20 cellular contexts compared by ENCODE assay signal in the genomic region with DNA sequence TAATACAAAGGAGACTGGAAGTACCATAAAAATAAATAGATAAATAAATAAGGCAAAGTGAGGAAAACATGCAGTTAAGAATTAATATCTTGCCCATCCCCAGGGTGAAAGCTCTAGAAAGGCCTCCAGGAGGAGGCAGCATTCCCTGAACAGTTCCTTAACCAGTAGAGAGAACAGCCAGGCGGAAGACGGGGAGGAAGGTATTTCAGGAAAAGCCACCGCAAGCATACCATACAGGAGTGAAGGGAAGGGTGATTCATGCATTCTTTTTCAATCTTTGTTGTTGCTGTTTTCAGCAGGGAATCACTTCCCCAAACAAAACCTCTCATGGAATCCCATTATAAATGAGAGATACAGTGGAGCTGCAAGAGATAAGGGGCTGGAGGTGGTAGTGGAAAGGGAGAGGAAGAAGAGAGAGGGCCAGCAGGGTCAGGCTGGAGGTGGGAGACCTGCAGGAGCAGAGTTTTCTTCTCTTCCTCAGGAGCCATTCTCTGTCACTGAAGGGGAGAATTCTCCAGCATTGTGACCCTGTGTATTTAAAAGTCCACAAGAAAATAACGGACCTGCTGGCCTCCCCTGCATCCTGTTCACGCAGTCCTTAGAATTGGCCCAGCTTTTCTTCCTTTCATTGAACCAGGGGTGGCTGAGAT.
DNase-seq lines count a peak whose midpoint lies in the region; ATAC-seq and TF ChIP-seq lines count a peak whose summit lies in the region.
"Had no signal": no experiment of that assay in that cellular context is flagged by ENCODE, and none has a peak within 500 bp of the region (broad histone marks: within the 10 kb centered on the region; RNA-seq: fewer than 3 reads in every experiment).

No MANE protein-coding gene starts in this region.

- no peak overlapping the region for H4K8ac ChIP-seq in mesenchymal stem cell (ENCODE audit: low read length)

- H3K27me3 ChIP-seq in mesenchymal stem cell (ENCODE audit: control insufficient read depth in 1 of 2, insufficient read depth in 1 of 2, low read length in 2 of 2): no peaks in the 10 kb centered on the region
- H3K27me3 ChIP-seq: breast epithelium, Peyer's patch, tibial artery had no signal

- no peak overlapping the region for H2BK5ac ChIP-seq in mesenchymal stem cell (ENCODE audit: low read depth, low read length, poor library complexity, severe bottlenecking)

- H2BK15ac ChIP-seq in mesenchymal stem cell (ENCODE audit: low read depth, poor library complexity, severe bottlenecking): no peak overlapping the region

- 59% methylated on average over 3 of the region's 5 CpGs for WGBS in mesenchymal stem cell

- H3K4ac ChIP-seq in mesenchymal stem cell (ENCODE audit: low read depth in 1 of 2, low read length in 2 of 2): no peak overlapping the region

- H3K18ac ChIP-seq in mesenchymal stem cell (ENCODE audit: low read depth in 1 of 2, low read length in 2 of 2): no peak overlapping the region

- no peak overlapping the region for H4K91ac ChIP-seq in mesenchymal stem cell (ENCODE audit: low read length)

- no peaks in the 10 kb centered on the region for H3K79me1 ChIP-seq in mesenchymal stem cell (replicated peaks; ENCODE audit: low read length, poor library complexity, severe bottlenecking)

- ATAC-seq in GM21529 (IDR thresholded peaks at IDR 0.05; ENCODE audit: unreplicated experiment): no peak
- ATAC-seq: CD8-positive, alpha-beta T cell; effector memory CD8-positive, alpha-beta T cell; GM12878; K562 had no signal

- no peaks in the 10 kb centered on the region for H3K36me3 ChIP-seq in mesenchymal stem cell (ENCODE audit: control insufficient read depth in 1 of 2, insufficient read depth in 2 of 2, low read depth in 1 of 2, low read length in 2 of 2)
- H3K36me3 ChIP-seq: breast epithelium, Peyer's patch, tibial artery had no signal

- H3K4me3 ChIP-seq in AG04449 (ENCODE audit: low read depth, low read length) (no peak overlapping the region), cardiac fibroblast (replicated peaks in 1 of 2; ENCODE audit: low read depth in 2 of 2, low read length in 2 of 2) (no peak overlapping the region), mesenchymal stem cell (ENCODE audit: insufficient read depth in 1 of 2, low read depth in 1 of 2, low read length in 2 of 2) (no peak overlapping the region)
- H3K4me3 ChIP-seq: breast epithelium, GM12878, K562, Peyer's patch, tibial artery had no signal

- no peak overlapping the region for H3K4me2 ChIP-seq in mesenchymal stem cell (ENCODE audit: low read length, poor library complexity, severe bottlenecking)

- peak overlapping the region in 1 of 2 experiments; percentile 49 for H3K14ac ChIP-seq in mesenchymal stem cell (ENCODE audit: low read length in 2 of 2)

- H3K23ac ChIP-seq in mesenchymal stem cell (ENCODE audit: low read length in 2 of 2): peak overlapping the region in 1 of 2 experiments; percentile 63

- H3K9ac ChIP-seq in mesenchymal stem cell (ENCODE audit: low read length): no peak overlapping the region

- H2AFZ ChIP-seq in mesenchymal stem cell (ENCODE audit: low read depth, low read length): no peak overlapping the region

- H3K9me3 ChIP-seq in mesenchymal stem cell (ENCODE audit: control insufficient read depth, low read length): no peaks in the 10 kb centered on the region
- H3K9me3 ChIP-seq: breast epithelium, Peyer's patch, tibial artery had no signal

- intact Hi-C loops in head of caudate nucleus (cut with DNase I): no loop called here

- CTCF ChIA-PET in AG04449 (lab: Yijun Ruan, JAX): interaction anchor here (1.6 to 2.4 kb wide), 2 partner anchors 177 to 183 kb away, joined by 4 to 14 read pairs; no protein-coding TSS in a partner anchor

- no peak overlapping the region for H2AK5ac ChIP-seq in mesenchymal stem cell (ENCODE audit: low read length, severe bottlenecking)

- H2BK12ac ChIP-seq in mesenchymal stem cell (ENCODE audit: low read length in 2 of 2): no peak overlapping the region

- H3K4me1 ChIP-seq in mesenchymal stem cell (ENCODE audit: control insufficient read depth, insufficient read depth, low read depth, low read length): peaks cover 2% of the 10 kb centered on the region
- H3K4me1 ChIP-seq: breast epithelium, Peyer's patch, tibial artery had no signal

- POLR2A ChIA-PET in AG04449 (lab: Yijun Ruan, JAX): no interaction called here

- TF ChIP-seq CTCF in AG04449 (IDR thresholded peaks at IDR 0.05; ENCODE audit: insufficient read depth, low read length, missing control alignments) (peak; percentile 19), cardiac fibroblast (IDR thresholded peaks at IDR 0.05; ENCODE audit: low read depth, low read length) (peak; percentile 14)

- H3K27ac ChIP-seq in mesenchymal stem cell (ENCODE audit: low read length, poor library complexity, severe bottlenecking): no peak overlapping the region
- H3K27ac ChIP-seq: breast epithelium, Peyer's patch, tibial artery had no signal

- H2BK120ac ChIP-seq in mesenchymal stem cell (ENCODE audit: low read depth, low read length): no peak overlapping the region

- DNase-seq in AG04449 (ENCODE audit: low read depth, low spot score): peak; percentile 16
- DNase-seq in LHCN-M2 (ENCODE audit: low read depth): peak; percentile 65
- peak in 1 of 2 donors; percentile 55 for DNase-seq in cardiac fibroblast (ENCODE audit: low read depth in 2 of 2)
- peak; percentile 65 for DNase-seq in mesenchymal stem cell
- DNase-seq in AG20443 (ENCODE audit: low spot score): no peak
- DNase-seq in UCSD-AML1 (lab: John Stamatoyannopoulos, UW; ENCODE audit: unreplicated experiment): no peak
- DNase-seq in head of caudate nucleus: no peak
- DNase-seq: activated B cell treated with CpG ODN at 0.5 μM for 24 hours; activated naive CD4-positive, alpha-beta T cell treated with Interleukin-2 at 50 U/mL for 16 hours; CD8-positive, alpha-beta T cell; effector memory CD8-positive, alpha-beta T cell; foreskin melanocyte; NCI-H1092 treated with DMSO at 0.1 percent for 48 hours; NCI-H774; Peyer's patch; tibial artery had no signal

Comparison
In these comparisons a context has a peak if more than half of its experiments do, and no peak if none do; other contexts are left out.
1. DNase-seq: peak in AG04449 (single experiment), LHCN-M2 (single experiment) and mesenchymal stem cell (single experiment); none in AG20443 (single experiment), UCSD-AML1 (single experiment) and head of caudate nucleus (0 of 42).